ENCODE assay signal across 27 cellular contexts in genomic region chr1:94708811-94709210, GRCh38.
DNase-seq lines count a peak whose midpoint lies in the region; ATAC-seq and TF ChIP-seq lines count a peak whose summit lies in the region.
"Had no signal": no experiment of that assay in that cellular context is flagged by ENCODE, and none has a peak within 500 bp of the region (broad histone marks: within the 10 kb centered on the region; RNA-seq: fewer than 3 reads in every experiment).

No MANE protein-coding gene starts in this region.

- H3K27me3 ChIP-seq in neuronal stem cell (ENCODE audit: control insufficient read depth in 3 of 3, insufficient read depth in 3 of 3, low read depth in 1 of 3, low read length in 3 of 3) (no peaks in the 10 kb centered on the region), Karpas-422 (ENCODE audit: low read length) (no peaks in the 10 kb centered on the region)
- H3K27me3 ChIP-seq: adrenal gland, gastroesophageal sphincter had no signal

- no peak overlapping the region for H3K23ac ChIP-seq in neuronal stem cell (ENCODE audit: low read depth, low read length, poor library complexity)

- H2BK15ac ChIP-seq in neuronal stem cell (ENCODE audit: low read length) = peak overlapping the region; percentile 22

- no peak overlapping the region for H3K4me2 ChIP-seq in neuronal stem cell (ENCODE audit: insufficient read depth, low read length, poor library complexity, severe bottlenecking)
- H3K4me2 ChIP-seq in Karpas-422 (ENCODE audit: low read depth, low read length, poor library complexity, severe bottlenecking) = no peak overlapping the region

- no CpG with 5 or more reads among the region's 8 CpGs for WGBS in neuronal stem cell (ENCODE audit: extremely low coverage in 2 of 2, insufficient read length in 2 of 2, insufficient replicate concordance in 1 of 2), 2 donors

- H2BK5ac ChIP-seq in neuronal stem cell (ENCODE audit: low read length) = no peak overlapping the region

- CTCF ChIA-PET in RWPE1 (lab: Yijun Ruan, JAX) = interaction anchor here (0.8 kb wide), 1 partner anchor 77 kb away, joined by 4 read pairs; no protein-coding TSS in a partner anchor

- H2AK5ac ChIP-seq in neuronal stem cell (ENCODE audit: low read depth, low read length) = peak overlapping the region; percentile 8

- H3K4me1 ChIP-seq in neuronal stem cell (ENCODE audit: control insufficient read depth in 2 of 2, insufficient read depth in 1 of 2, low read depth in 1 of 2, low read length in 2 of 2) = peaks cover 1 to 4% of the 10 kb centered on the region in 2 donors
- no peaks in the 10 kb centered on the region for H3K4me1 ChIP-seq in Karpas-422 (ENCODE audit: low read length)
- H3K4me1 ChIP-seq: gastroesophageal sphincter, parathyroid adenoma had no signal

- no peak overlapping the region for H4K91ac ChIP-seq in neuronal stem cell (ENCODE audit: low read depth, low read length, poor library complexity)

- H3K4ac ChIP-seq in neuronal stem cell (ENCODE audit: low read length) = no peak overlapping the region

- H3K9me3 ChIP-seq in neuronal stem cell (replicated peaks in 1 of 2; ENCODE audit: control insufficient read depth in 2 of 2, insufficient read depth in 1 of 2, low read depth in 1 of 2, low read length in 2 of 2) = no peaks in the 10 kb centered on the region
- H3K9me3 ChIP-seq in Karpas-422 (ENCODE audit: low read length) = no peaks in the 10 kb centered on the region
- H3K9me3 ChIP-seq: adrenal gland, gastroesophageal sphincter had no signal

- H3K14ac ChIP-seq in neuronal stem cell (ENCODE audit: low read length) = no peak overlapping the region

- DNase-seq in RWPE1 (ENCODE audit: low spot score) (no peak), epithelial cell of prostate (ENCODE audit: low read depth, low spot score) (no peak), neuronal stem cell (ENCODE audit: low spot score) (no peak), Karpas-422 (no peak), NCI-H774 (lab: John Stamatoyannopoulos, UW) (no peak), cortex of kidney (lab: John Stamatoyannopoulos, UW) (no peak)
- DNase-seq: activated CD4-positive, alpha-beta memory T cell treated with anti-CD3 and anti-CD28 coated beads, Interleukin-2, amount 10 ng/mL, durations not matched to agents 7 days and 5 days; activated CD8-positive, alpha-beta memory T cell treated with anti-CD3 and anti-CD28 coated beads, Interleukin-2, amount 50 U/mL, for 4 hours; activated naive CD4-positive, alpha-beta T cell treated with Interleukin-2 at 50 U/mL for 16 hours; adrenal gland; Calu3; CD4-positive, CD25-positive, alpha-beta regulatory T cell; DMS79 treated with DMSO at 0.1 percent for 48 hours; GF-D8; GM23248; immature natural killer cell; left colon; MM.1S; NCI-H2029 treated with DMSO at 0.1 percent for 48 hours; NCI-H524 treated with DMSO at 0.1 percent for 48 hours; OCI-M1; retina; stimulated activated CD8-positive, alpha-beta memory T cell treated with anti-CD3 and anti-CD28 coated beads, Interleukin-4, amount 100 ng/mL, for 48 hours had no signal

- H2BK12ac ChIP-seq in neuronal stem cell (ENCODE audit: low read length) = peak overlapping the region; percentile 27

- no peaks in the 10 kb centered on the region for H3K79me2 ChIP-seq in Karpas-422 (ENCODE audit: low read length)
- H3K79me2 ChIP-seq: parathyroid adenoma had no signal

- no peak overlapping the region for H3K4me3 ChIP-seq in neuronal stem cell (ENCODE audit: low read length in 2 of 2)
- no peak overlapping the region for H3K4me3 ChIP-seq in Karpas-422 (ENCODE audit: low read length)
- H3K4me3 ChIP-seq: adrenal gland, gastroesophageal sphincter, GM23248, K562 had no signal

- H4K8ac ChIP-seq in neuronal stem cell (ENCODE audit: low read depth, low read length) = no peak overlapping the region

- H3K36me3 ChIP-seq in neuronal stem cell (replicated peaks in 1 of 2; ENCODE audit: control insufficient read depth in 2 of 2, insufficient read depth in 2 of 2, low read length in 2 of 2) = no peaks in the 10 kb centered on the region
- H3K36me3 ChIP-seq in Karpas-422 (ENCODE audit: insufficient read depth, low read length) = no peaks in the 10 kb centered on the region
- H3K36me3 ChIP-seq: adrenal gland, gastroesophageal sphincter had no signal

- no peaks in the 10 kb centered on the region for H4K20me1 ChIP-seq in Karpas-422 (ENCODE audit: insufficient read depth, low read depth, low read length)

- ATAC-seq in GM21360 (IDR thresholded peaks at IDR 0.05; ENCODE audit: unreplicated experiment) = no peak
- ATAC-seq: gastroesophageal sphincter, K562, left colon had no signal

- no peaks in the 10 kb centered on the region for H3K9me2 ChIP-seq in Karpas-422 (replicated peaks; ENCODE audit: insufficient read depth, low read length)

- H3K79me1 ChIP-seq in neuronal stem cell (ENCODE audit: low read depth, low read length) = no peaks in the 10 kb centered on the region

- H2BK120ac ChIP-seq in neuronal stem cell (ENCODE audit: low read depth, low read length) = no peak overlapping the region

- peak overlapping the region; percentile 38 for H3K18ac ChIP-seq in neuronal stem cell (ENCODE audit: low read length)

- H2AFZ ChIP-seq in neuronal stem cell (ENCODE audit: low read length) (peak overlapping the region; percentile 32), Karpas-422 (ENCODE audit: low read length) (no peak overlapping the region)
- H2AFZ ChIP-seq: parathyroid adenoma had no signal

- H3K9ac ChIP-seq in neuronal stem cell (ENCODE audit: low read depth, low read length, poor library complexity) = no peak overlapping the region
- H3K9ac ChIP-seq in Karpas-422 (ENCODE audit: low read length) = no peak overlapping the region
- H3K9ac ChIP-seq: GM23248, parathyroid adenoma had no signal

- peak overlapping the region; percentile 76 for H3K27ac ChIP-seq in RWPE1
- H3K27ac ChIP-seq in epithelial cell of prostate = peak overlapping the region; percentile 71
- H3K27ac ChIP-seq in neuronal stem cell (replicated peaks; ENCODE audit: low read length) = no peak overlapping the region
- H3K27ac ChIP-seq in Karpas-422 (ENCODE audit: low read length) = no peak overlapping the region
- H3K27ac ChIP-seq: adrenal gland, parathyroid adenoma had no signal

- POLR2A ChIA-PET in RWPE1 (lab: Yijun Ruan, JAX; ENCODE audit: low non-redundant PET) = no interaction called here

- no peak for TF ChIP-seq CTCF in RWPE1 (conservative IDR thresholded peaks at IDR 0.05; ENCODE audit: low read depth)

Comparison
In these comparisons a context has a peak if more than half of its experiments do, and no peak if none do; other contexts are left out.
1. H3K27ac ChIP-seq: peak in RWPE1 (single experiment) and epithelial cell of prostate (single experiment); none in neuronal stem cell (single experiment) and Karpas-422 (single experiment).